In the genomic region with DNA sequence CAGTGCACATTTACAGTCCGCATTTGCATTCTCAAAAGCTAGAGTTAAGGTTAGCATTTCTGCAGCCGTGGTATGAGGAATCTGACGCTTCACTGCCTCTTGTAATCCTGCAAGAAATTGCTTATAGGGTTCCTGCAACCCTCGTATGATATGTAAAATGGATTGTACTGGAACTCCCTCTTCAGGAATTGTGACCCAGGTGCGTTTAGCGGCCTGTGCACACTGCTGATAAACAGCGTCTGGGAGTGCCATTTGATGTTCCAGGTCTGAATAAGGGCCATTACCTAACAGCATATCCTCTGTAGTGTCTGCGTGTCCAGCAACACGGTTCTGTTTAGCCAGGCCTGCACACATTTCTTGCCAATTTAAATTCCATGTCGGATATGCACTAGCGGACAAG, we compare ENCODE assay signal across 15 cellular contexts.
"Had no signal": no experiment of that assay in that cellular context is flagged by ENCODE, and none has a peak within 500 bp of the region (broad histone marks: within the 10 kb centered on the region; RNA-seq: fewer than 3 reads in every experiment).

No MANE protein-coding gene starts in this region.

- H3K27me3 ChIP-seq: adrenal gland, heart left ventricle, spleen, suprapubic skin, upper lobe of right lung had no signal

- H3K4me1 ChIP-seq: adrenal gland, heart left ventricle, left ventricle myocardium inferior, suprapubic skin, upper lobe of right lung had no signal

- H3K27ac ChIP-seq: adrenal gland, heart left ventricle, left ventricle myocardium inferior, spleen, suprapubic skin, upper lobe of right lung had no signal

- H3K36me3 ChIP-seq: adrenal gland, heart left ventricle, left ventricle myocardium inferior, spleen, suprapubic skin, upper lobe of right lung had no signal

- H3K4me3 ChIP-seq: adrenal gland, heart left ventricle, left ventricle myocardium inferior, spleen, suprapubic skin, upper lobe of right lung had no signal

- DNase-seq: activated CD4-positive, alpha-beta T cell treated with anti-CD3 and anti-CD28 coated beads, Interleukin-2, amount 50 U/mL, for 1 hour; activated naive CD4-positive, alpha-beta T cell treated with anti-CD3 and anti-CD28 coated beads, Interleukin-2, amount 50 U/mL, for 16 hours; adrenal gland; foreskin melanocyte; heart left ventricle; left ventricle myocardium inferior; right cardiac atrium; spleen; stimulated activated CD4-positive, alpha-beta T cell treated with anti-CD3 and anti-CD28 coated beads, Interleukin-2, amount 100 ng/mL, for 24 hours; stimulated activated naive CD4-positive, alpha-beta T cell; T-helper 17 cell; upper lobe of right lung had no signal

- FAIRE-seq: colon, TTC549 had no signal

- H3K9me3 ChIP-seq: adrenal gland, upper lobe of right lung had no signal

- ATAC-seq: heart left ventricle, right cardiac atrium, T-helper 17 cell, upper lobe of right lung had no signal
